In genomic region chr15:85706779-85707518, GRCh38 we compare ENCODE assay signal across 8 cellular contexts.
DNase-seq lines count a peak whose midpoint lies in the region; ATAC-seq, FAIRE-seq and TF ChIP-seq lines count a peak whose summit lies in the region.

No MANE protein-coding gene starts in this region.

- no peak for TF ChIP-seq CTCF in fibroblast of villous mesenchyme (IDR thresholded peaks at IDR 0.05; ENCODE audit: insufficient read depth, low read depth, low read length)

- H3K27ac ChIP-seq in skin epidermis: peak overlapping the region in 20 of 21 experiments; percentile 5 to 90 (median 78)

- POLR2A ChIA-PET in activated CD4-positive, alpha-beta memory T cell treated with anti-CD3 and anti-CD28 coated beads for 36 hours (lab: Charles Lee): interaction anchor here (1.0 to 2.1 kb wide), 7 partner anchors 13 to 217 kb away, joined by 3 to 19 read pairs (median 4); no protein-coding TSS in a partner anchor

- no peaks in the 10 kb centered on the region for H3K9me3 Mint-ChIP-seq in activated CD4-positive, alpha-beta memory T cell treated with anti-CD3 and anti-CD28 coated beads for 36 hours

- FAIRE-seq in GM18507 (lab: Jason Lieb, UNC): peak; percentile 92

- DNase-seq in GM18507 (ENCODE audit: extremely low spot score, insufficient read length, low read depth) (no peak), fibroblast of villous mesenchyme (ENCODE audit: low read depth) (peak; percentile 99), retina (no peak), hypothalamus (lab: John Stamatoyannopoulos, UW) (no peak)
- peak; percentile 67 for DNase-seq in activated CD4-positive, alpha-beta memory T cell treated with anti-CD3 and anti-CD28 coated beads for 36 hours

- H3K27me3 Mint-ChIP-seq in activated CD4-positive, alpha-beta memory T cell treated with anti-CD3 and anti-CD28 coated beads for 36 hours: no peaks in the 10 kb centered on the region

- H3K4me1 Mint-ChIP-seq in activated CD4-positive, alpha-beta memory T cell treated with anti-CD3 and anti-CD28 coated beads for 36 hours (ENCODE audit: low read depth): peaks cover 87% of the 10 kb centered on the region

- H3K4me3 ChIP-seq in fibroblast of villous mesenchyme (ENCODE audit: low read depth, low read length) (peak overlapping the region; percentile 33), skin epidermis (peak overlapping the region in 1 of 7 experiments; percentile 4)

- peaks cover 42% of the 10 kb centered on the region for H3K36me3 Mint-ChIP-seq in activated CD4-positive, alpha-beta memory T cell treated with anti-CD3 and anti-CD28 coated beads for 36 hours

- ATAC-seq in HG03135 (IDR thresholded peaks at IDR 0.05; ENCODE audit: unreplicated experiment) (peak; percentile 32), HG03521 (IDR thresholded peaks at IDR 0.05; ENCODE audit: unreplicated experiment) (no peak)

- intact Hi-C loops in activated CD4-positive, alpha-beta memory T cell treated with anti-CD3 and anti-CD28 coated beads for 36 hours (cut with micrococcal nuclease): loop anchor here (1.0 to 10.0 kb wide), 10 partner anchors 17 to 938 kb away; partner anchors contain the start of gene PDE8A

- CTCF ChIA-PET in activated CD4-positive, alpha-beta memory T cell treated with anti-CD3 and anti-CD28 coated beads for 36 hours (lab: Charles Lee): interaction anchor here (1.2 to 2.0 kb wide), 4 partner anchors 16 to 23 kb away, joined by 3 to 8 read pairs (median 4); no protein-coding TSS in a partner anchor

- peak overlapping the region; percentile 94 for H3K27ac Mint-ChIP-seq in activated CD4-positive, alpha-beta memory T cell treated with anti-CD3 and anti-CD28 coated beads for 36 hours

- peak overlapping the region; percentile 76 for H3K4me3 Mint-ChIP-seq in activated CD4-positive, alpha-beta memory T cell treated with anti-CD3 and anti-CD28 coated beads for 36 hours

Comparison
In these comparisons a context has a peak if more than half of its experiments do, and no peak if none do; other contexts are left out.
1. DNase-seq: peak in activated CD4-positive, alpha-beta memory T cell treated with anti-CD3 and anti-CD28 coated beads for 36 hours (single experiment) and fibroblast of villous mesenchyme (single experiment); none in GM18507 (single experiment), retina (single experiment) and hypothalamus (0 of 51).